20 cellular contexts compared by ENCODE assay signal in the genomic region with DNA sequence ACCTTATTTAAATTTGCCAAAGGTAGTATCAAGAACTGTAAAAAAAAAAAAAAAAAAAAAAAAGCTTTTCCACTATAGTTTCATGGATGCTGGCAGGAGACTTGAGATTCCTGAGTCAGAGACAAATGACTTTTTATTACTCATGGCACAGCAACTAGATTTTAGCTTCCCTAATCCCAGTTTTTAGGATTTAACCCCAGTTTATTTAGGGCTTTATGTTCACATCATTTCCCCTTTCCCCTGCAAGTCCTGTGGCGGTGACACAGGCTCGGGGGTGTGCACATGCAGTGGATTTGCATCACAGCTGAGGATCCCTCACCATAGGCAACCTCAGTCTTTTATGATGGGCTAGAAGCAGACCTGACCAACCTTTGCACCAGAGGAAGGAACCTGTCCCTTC.
A peak's percentile ranks its signal among the peaks of the same experiment; 100 is the strongest.
DNase-seq lines count a peak whose midpoint lies in the region; ATAC-seq and TF ChIP-seq lines count a peak whose summit lies in the region.
"Had no signal": no experiment of that assay in that cellular context is flagged by ENCODE, and none has a peak within 500 bp of the region (broad histone marks: within the 10 kb centered on the region; RNA-seq: fewer than 3 reads in every experiment).

No MANE protein-coding gene starts in this region.

- H3K36me3 Mint-ChIP-seq in CD8-positive, alpha-beta T cell = no peaks in the 10 kb centered on the region
- H3K36me3 Mint-ChIP-seq: IgD-negative memory B cell had no signal

- DNase-seq in heart right ventricle = no peak
- no peak for DNase-seq in Right ventricle myocardium inferior (ENCODE audit: missing footprints)
- DNase-seq in RWPE1 (ENCODE audit: low spot score) = peak; percentile 40
- peak; percentile 42 to 71 for DNase-seq in foreskin fibroblast
- no peak for DNase-seq in tibial nerve (ENCODE audit: low spot score in 2 of 2)
- no peak for DNase-seq in H4 (ENCODE audit: low spot score)
- DNase-seq in CD8-positive, alpha-beta T cell = no peak
- DNase-seq: ACHN; activated CD4-positive, alpha-beta T cell treated with anti-CD3 and anti-CD28 coated beads, Interleukin-2, amount 10 ng/mL, durations not matched to agents 7 days and 5 days; activated T-cell treated with anti-CD3 and anti-CD28 coated beads, Interleukin-2, amount 50 U/mL, for 4 hours; Calu3; H7; NCI-H510A treated with DMSO at 0.1 percent for 48 hours; SHP77; stimulated activated CD4-positive, alpha-beta T cell treated with anti-CD3 and anti-CD28 coated beads, Interleukin-4, amount 100 ng/mL, for 4 hours; T-helper 9 cell had no signal

- WGBS in heart right ventricle, 2 donors = 87 to 88% methylated on average over 2 of the region's 2 CpGs
- 69 to 76% methylated on average over 2 of the region's 2 CpGs for WGBS in tibial nerve, 2 donors

- TF ChIP-seq POLR2A in tibial nerve (IDR thresholded peaks at IDR 0.05) = no peak

- H3K4me1 Mint-ChIP-seq in CD8-positive, alpha-beta T cell (ENCODE audit: low read depth) = peaks cover 17% of the 10 kb centered on the region
- H3K4me1 Mint-ChIP-seq: IgD-negative memory B cell had no signal

- H3K36me3 ChIP-seq in heart right ventricle = no peaks in the 10 kb centered on the region
- H3K36me3 ChIP-seq in tibial nerve = no peaks in the 10 kb centered on the region
- H3K36me3 ChIP-seq in CD8-positive, alpha-beta T cell (ENCODE audit: insufficient read depth, low read length) = no peaks in the 10 kb centered on the region

- H3K9me3 ChIP-seq in heart right ventricle (no peaks in the 10 kb centered on the region), tibial nerve (no peaks in the 10 kb centered on the region)
- no peaks in the 10 kb centered on the region for H3K9me3 ChIP-seq in CD8-positive, alpha-beta T cell (ENCODE audit: low read length)

- H3K4me1 ChIP-seq in heart right ventricle (peaks cover 5 to 85% (median 75%) of the 10 kb centered on the region in 9 donors), tibial nerve (peaks cover 4 to 87% (median 59%) of the 10 kb centered on the region in 4 donors)
- H3K4me1 ChIP-seq in CD8-positive, alpha-beta T cell (ENCODE audit: insufficient read depth, low read length) = peaks cover 17% of the 10 kb centered on the region

- no peak overlapping the region for H3K4me3 Mint-ChIP-seq in CD8-positive, alpha-beta T cell
- H3K4me3 Mint-ChIP-seq: activated CD4-positive, alpha-beta T cell treated with anti-CD3 and anti-CD28 coated beads, Interleukin-2, amount 10 ng/mL, durations not matched to agents 7 days and 5 days; activated T-cell treated with anti-CD3 and anti-CD28 coated beads, Interleukin-2, amount 50 U/mL, for 4 hours; IgD-negative memory B cell; nephron had no signal

- no peak overlapping the region for H3K27ac Mint-ChIP-seq in CD8-positive, alpha-beta T cell
- H3K27ac Mint-ChIP-seq: activated CD4-positive, alpha-beta T cell treated with anti-CD3 and anti-CD28 coated beads, Interleukin-2, amount 10 ng/mL, durations not matched to agents 7 days and 5 days; IgD-negative memory B cell; nephron had no signal

- POLR2A ChIA-PET in RWPE1 (lab: Yijun Ruan, JAX; ENCODE audit: low non-redundant PET) = no interaction called here
- POLR2A ChIA-PET in CD8-positive, alpha-beta T cell (lab: Charles Lee) = no interaction called here

- ATAC-seq in heart right ventricle = no peak
- no peak for ATAC-seq in Right ventricle myocardium inferior
- ATAC-seq in GM19328 (IDR thresholded peaks at IDR 0.05; ENCODE audit: unreplicated experiment) = no peak
- no peak for ATAC-seq in CD8-positive, alpha-beta T cell
- ATAC-seq: activated T-cell treated with anti-CD3 and anti-CD28 coated beads, Interleukin-2, amount 50 U/mL, for 4 hours had no signal

- no peak for TF ChIP-seq CTCF in heart right ventricle (IDR thresholded peaks at IDR 0.05)
- no peak for TF ChIP-seq CTCF in RWPE1 (conservative IDR thresholded peaks at IDR 0.05; ENCODE audit: low read depth)
- TF ChIP-seq CTCF in foreskin fibroblast (IDR thresholded peaks at IDR 0.05; ENCODE audit: low read depth, low read length) = no peak
- TF ChIP-seq CTCF in tibial nerve (IDR thresholded peaks at IDR 0.05) = no peak
- no peak for TF ChIP-seq CTCF in CD8-positive, alpha-beta T cell (IDR thresholded peaks at IDR 0.05)

- no peak for TF ChIP-seq EP300 in tibial nerve (IDR thresholded peaks at IDR 0.05)

- H3K4me3 ChIP-seq in heart right ventricle = no peak overlapping the region
- no peak overlapping the region for H3K4me3 ChIP-seq in foreskin fibroblast (ENCODE audit: low read depth in 1 of 2, low read length in 2 of 2)
- H3K4me3 ChIP-seq in tibial nerve = no peak overlapping the region
- H3K4me3 ChIP-seq in CD8-positive, alpha-beta T cell (ENCODE audit: low read depth, low read length) = no peak overlapping the region
- H3K4me3 ChIP-seq: lung had no signal

- H3K9me3 Mint-ChIP-seq in CD8-positive, alpha-beta T cell = no peaks in the 10 kb centered on the region
- H3K9me3 Mint-ChIP-seq: activated CD4-positive, alpha-beta T cell treated with anti-CD3 and anti-CD28 coated beads, Interleukin-2, amount 10 ng/mL, durations not matched to agents 7 days and 5 days; activated T-cell treated with anti-CD3 and anti-CD28 coated beads, Interleukin-2, amount 50 U/mL, for 4 hours; IgD-negative memory B cell; nephron had no signal

- CTCF ChIA-PET in RWPE1 (lab: Yijun Ruan, JAX) = interaction anchor here (1.4 to 1.8 kb wide), 2 partner anchors 9 to 48 kb away, joined by 7 to 10 read pairs; no protein-coding TSS in a partner anchor
- CTCF ChIA-PET in CD8-positive, alpha-beta T cell (lab: Charles Lee) = no interaction called here

- peak overlapping the region; percentile 21 to 87 (median 73) for H3K27ac ChIP-seq in heart right ventricle
- H3K27ac ChIP-seq in RWPE1 = peak overlapping the region; percentile 94
- H3K27ac ChIP-seq in tibial nerve = peak overlapping the region; percentile 55 to 93 (median 90)
- no peak overlapping the region for H3K27ac ChIP-seq in CD8-positive, alpha-beta T cell (ENCODE audit: low read depth, low read length)

- H3K27me3 Mint-ChIP-seq in CD8-positive, alpha-beta T cell (ENCODE audit: low read depth) = no peaks in the 10 kb centered on the region
- H3K27me3 Mint-ChIP-seq: activated CD4-positive, alpha-beta T cell treated with anti-CD3 and anti-CD28 coated beads, Interleukin-2, amount 10 ng/mL, durations not matched to agents 7 days and 5 days had no signal

- intact Hi-C loops in heart right ventricle (cut with DNase I) = loop anchor here in 1 of 10 donors (2.0 to 5.0 kb wide), 2 partner anchors 48 to 174 kb away; no protein-coding TSS in a partner anchor
- intact Hi-C loops in Right ventricle myocardium inferior (cut with DNase I) = loop anchor here (5.0 kb wide), 1 partner anchor 67 kb away; no protein-coding TSS in a partner anchor
- intact Hi-C loops in CD8-positive, alpha-beta T cell (cut with DNase I, micrococcal nuclease) = no loop called here

- H3K27me3 ChIP-seq in heart right ventricle (no peaks in the 10 kb centered on the region), tibial nerve (no peaks in the 10 kb centered on the region)
- no peaks in the 10 kb centered on the region for H3K27me3 ChIP-seq in CD8-positive, alpha-beta T cell (ENCODE audit: insufficient read depth, low read length)

Comparison
In these comparisons a context has a peak if more than half of its experiments do, and no peak if none do; other contexts are left out.
1. DNase-seq: peak in RWPE1 (single experiment) and foreskin fibroblast (2 of 2); none in heart right ventricle (0 of 2), Right ventricle myocardium inferior (single experiment), tibial nerve (0 of 2), H4 (single experiment) and CD8-positive, alpha-beta T cell (0 of 7).